In the genomic region with DNA sequence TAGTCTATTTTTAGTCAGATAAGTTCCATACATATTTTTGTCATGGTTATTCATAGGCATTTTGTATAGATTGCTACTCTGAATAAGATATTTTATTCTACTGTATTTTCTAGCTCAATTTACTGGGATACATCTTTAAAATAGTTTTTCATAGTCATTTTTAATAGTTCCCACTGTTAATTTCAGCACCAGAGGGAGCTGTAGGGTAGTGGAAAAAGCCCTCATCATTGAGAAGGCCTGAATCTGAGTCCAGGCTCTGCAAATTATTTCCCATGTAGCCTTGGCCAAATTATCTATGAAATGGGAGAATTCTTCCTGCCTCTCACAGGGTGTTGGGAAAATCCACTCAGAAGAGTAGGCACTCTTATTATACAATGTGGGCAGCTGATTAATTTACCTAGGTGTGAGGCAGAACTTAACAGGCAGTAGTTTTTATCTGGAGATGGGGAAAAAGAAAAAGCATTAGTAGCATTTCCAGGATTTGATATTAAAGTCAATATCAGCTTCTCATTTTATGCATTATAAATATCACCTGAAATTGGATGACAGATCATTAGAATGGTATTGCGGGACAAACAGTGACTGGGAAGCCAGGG, we compare ENCODE assay signal across 8 cellular contexts.
DNase-seq lines count a peak whose midpoint lies in the region; ATAC-seq and TF ChIP-seq lines count a peak whose summit lies in the region.

No MANE protein-coding gene starts in this region.

- intact Hi-C loops in vagina (cut with DNase I): no loop called here

- TF ChIP-seq CTCF in vagina (IDR thresholded peaks at IDR 0.05): peak; percentile 31 to 55 (median 48)

- TF ChIP-seq POLR2A in vagina (IDR thresholded peaks at IDR 0.05): no peak

- H3K9me3 ChIP-seq in vagina: no peaks in the 10 kb centered on the region

- no peaks in the 10 kb centered on the region for H3K36me3 ChIP-seq in vagina

- no peak for ATAC-seq in GM21737 (IDR thresholded peaks at IDR 0.05; ENCODE audit: unreplicated experiment)

- peak; percentile 29 for DNase-seq in DMS53 treated with DMSO at 0.1 percent for 48 hours (lab: John Stamatoyannopoulos, UW; ENCODE audit: unreplicated experiment)
- peak; percentile 69 to 74 for DNase-seq in Kasumi-1 (lab: John Stamatoyannopoulos, UW)
- DNase-seq in SW480 (ENCODE audit: low spot score): peak; percentile 16
- DNase-seq in hepatic stellate cell (ENCODE audit: low spot score): peak; percentile 4
- DNase-seq in vagina (ENCODE audit: extremely low spot score in 2 of 2): no peak
- no peak for DNase-seq in putamen (ENCODE audit: low spot score)
- DNase-seq in GM19240 (ENCODE audit: insufficient read length, low spot score): no peak

- H3K4me1 ChIP-seq in vagina: no peaks in the 10 kb centered on the region

- no peak overlapping the region for H3K27ac ChIP-seq in vagina

- H3K4me3 ChIP-seq in vagina: no peak overlapping the region

- no peaks in the 10 kb centered on the region for H3K27me3 ChIP-seq in vagina

Comparison
In these comparisons a context has a peak if more than half of its experiments do, and no peak if none do; other contexts are left out.
1. DNase-seq: peak in DMS53 treated with DMSO at 0.1 percent for 48 hours (single experiment), Kasumi-1 (2 of 2), SW480 (single experiment) and hepatic stellate cell (single experiment); none in vagina (0 of 2), putamen (single experiment) and GM19240 (single experiment).